8 cellular contexts compared by ENCODE assay signal in genomic region chr1:17010601-17011438, GRCh38. TPM values are rescaled to one million over a fixed set of nuclear protein-coding genes. Genes with fewer than 3 reads are reported as not detected.
DNase-seq lines count a peak whose midpoint lies in the region; ATAC-seq, FAIRE-seq and TF ChIP-seq lines count a peak whose summit lies in the region.

No MANE protein-coding gene starts in this region.

- H3K9me2 ChIP-seq in OCI-LY1 (ENCODE audit: low read depth, low read length): no peaks in the 10 kb centered on the region

- CTCF ChIA-PET in K562 (lab: Yijun Ruan, JAX; ENCODE audit: low intra/inter-chr PET ratio): no interaction called here

- H3K9me3 ChIP-seq in OCI-LY1 (ENCODE audit: low read length) (no peaks in the 10 kb centered on the region), K562 (replicated peaks; ENCODE audit: control insufficient read depth, insufficient read depth, low read depth, low read length) (no peaks in the 10 kb centered on the region), iPS-18c (ENCODE audit: control insufficient read depth, insufficient read depth, low read length) (no peaks in the 10 kb centered on the region), smooth muscle cell (replicated peaks; ENCODE audit: low read depth) (no peaks in the 10 kb centered on the region)

- H2AFZ ChIP-seq in OCI-LY1 (ENCODE audit: low read length): no peak overlapping the region
- peak overlapping the region; percentile 99 for H2AFZ ChIP-seq in K562 (ENCODE audit: low read depth, low read length)
- no peak overlapping the region for H2AFZ ChIP-seq in smooth muscle cell (ENCODE audit: low read depth)

- TF ChIP-seq POLR2A in K562 (conservative IDR thresholded peaks at IDR 0.05): no peak

- H3K9ac ChIP-seq in OCI-LY1 (ENCODE audit: low read length) (peak overlapping the region; percentile 76), K562 (ENCODE audit: insufficient read depth in 1 of 2, low read depth in 2 of 2, low read length in 2 of 2) (peak overlapping the region; percentile 54 to 92; a peak in 3 of 4 replicates), smooth muscle cell (ENCODE audit: low read depth) (no peak overlapping the region)

- intact Hi-C loops in K562 (cut with micrococcal nuclease): no loop called here

- H3K27me3 ChIP-seq in OCI-LY1 (ENCODE audit: insufficient read depth, low read length): no peaks in the 10 kb centered on the region; the same call in 1 of the 2 replicates
- H3K27me3 ChIP-seq in K562 (ENCODE audit: control insufficient read depth in 2 of 2, insufficient read depth in 2 of 2, low read length in 2 of 2): no peaks in the 10 kb centered on the region
- no peaks in the 10 kb centered on the region for H3K27me3 ChIP-seq in smooth muscle cell (ENCODE audit: low read depth)

- POLR2A ChIA-PET in K562 (lab: Yijun Ruan, JAX): interaction anchor here (0.9 kb wide), 1 partner anchor 105 kb away, joined by 4 read pairs; no protein-coding TSS in a partner anchor

- no peak for TF ChIP-seq RAD21 in K562 (CRISPR knock-in tag; conservative IDR thresholded peaks at IDR 0.05 in 1 of 2, IDR thresholded peaks at IDR 0.05 in 1 of 2)

- TF ChIP-seq CTCF in AG10803 (conservative IDR thresholded peaks at IDR 0.05; ENCODE audit: low read length) (no peak), OCI-LY1 (IDR thresholded peaks at IDR 0.05; ENCODE audit: low read length) (no peak), K562 (IDR thresholded peaks at IDR 0.05 in 2 of 3, conservative IDR thresholded peaks at IDR 0.05 in 1 of 3; ENCODE audit: insufficient read depth in 2 of 3, low read depth in 1 of 3, low read length in 3 of 3) (no peak), smooth muscle cell (IDR thresholded peaks at IDR 0.05; ENCODE audit: borderline replicate concordance, insufficient read depth, poor library complexity, severe bottlenecking) (no peak)

- H3F3A ChIP-seq in OCI-LY1 (ENCODE audit: insufficient read depth, low read length) (no peaks in the 10 kb centered on the region), smooth muscle cell (ENCODE audit: low read depth) (no peaks in the 10 kb centered on the region)

- H3K4me2 ChIP-seq in OCI-LY1 (ENCODE audit: low read length): peak overlapping the region; percentile 92
- peak overlapping the region; percentile 94 for H3K4me2 ChIP-seq in K562 (ENCODE audit: insufficient read depth, low read length)
- peak overlapping the region; percentile 98 for H3K4me2 ChIP-seq in smooth muscle cell

- H3K4me1 ChIP-seq in OCI-LY1 (ENCODE audit: insufficient read depth, low read length, severe bottlenecking) (peaks cover 18% of the 10 kb centered on the region), K562 (replicated peaks in 1 of 2; ENCODE audit: control insufficient read depth in 2 of 2, insufficient read depth in 2 of 2, low read length in 2 of 2) (peaks cover 25 to 28% of the 10 kb centered on the region in 2 experiments), smooth muscle cell (ENCODE audit: low read depth) (peaks cover 3% of the 10 kb centered on the region)

- no peak for ATAC-seq in K562
- no peak for ATAC-seq in HG03378 (IDR thresholded peaks at IDR 0.05; ENCODE audit: unreplicated experiment)
- ATAC-seq in GM18498 (IDR thresholded peaks at IDR 0.05; ENCODE audit: unreplicated experiment): no peak

- no peaks in the 10 kb centered on the region for H3K9me1 ChIP-seq in K562 (ENCODE audit: control insufficient read depth, insufficient read depth, low read length)

- no peaks in the 10 kb centered on the region for H4K20me1 ChIP-seq in OCI-LY1 (ENCODE audit: insufficient read depth, low read length)
- H4K20me1 ChIP-seq in K562 (replicated peaks; ENCODE audit: control insufficient read depth, insufficient read depth, low read length): no peaks in the 10 kb centered on the region
- H4K20me1 ChIP-seq in smooth muscle cell (ENCODE audit: low read depth): peaks cover 43% of the 10 kb centered on the region

- 17% methylated on average over 27 of the region's 27 CpGs for WGBS in K562 (ENCODE audit: insufficient coverage, low coverage, missing lambda C conversion rate)
- WGBS in smooth muscle cell (ENCODE audit: low lambda C conversion rate): 17% methylated on average over 25 of the region's 27 CpGs

- H3K27ac ChIP-seq in OCI-LY1 (ENCODE audit: low read depth, low read length, poor library complexity, severe bottlenecking) (no peak overlapping the region), K562 (ENCODE audit: extremely low read depth, low read depth, low read length) (no peak overlapping the region), smooth muscle cell (ENCODE audit: low read depth) (no peak overlapping the region)

- H3K4me3 ChIP-seq in AG10803 (ENCODE audit: low read length) (peak overlapping the region; percentile 67), OCI-LY1 (ENCODE audit: low read depth, low read length, poor library complexity, severe bottlenecking) (peak overlapping the region; percentile 90), K562 (peak overlapping the region; percentile 84), iPS-18c (ENCODE audit: insufficient read depth, low read depth, low read length) (peak overlapping the region; percentile 85), smooth muscle cell (peak overlapping the region; percentile 62)

- in situ Hi-C loops in K562 (cut with MboI): no loop called here

- H3K79me2 ChIP-seq in OCI-LY1 (ENCODE audit: insufficient read depth, low read length): no peaks in the 10 kb centered on the region
- no peaks in the 10 kb centered on the region; the same call in 2 of the 3 replicates for H3K79me2 ChIP-seq in K562 (ENCODE audit: control insufficient read depth, insufficient read depth, low read length)
- H3K79me2 ChIP-seq in smooth muscle cell (ENCODE audit: low read depth): no peaks in the 10 kb centered on the region

- TSS peak; percentile 49 for BruUV-seq in K562 (replicated peaks; lab: Mats Ljungman, UMichigan)

- no peaks in the 10 kb centered on the region for H3K36me3 ChIP-seq in OCI-LY1 (ENCODE audit: insufficient read depth, low read length)
- no peaks in the 10 kb centered on the region for H3K36me3 ChIP-seq in K562 (ENCODE audit: control insufficient read depth, insufficient read depth, low read length)
- no peaks in the 10 kb centered on the region for H3K36me3 ChIP-seq in smooth muscle cell (ENCODE audit: low read depth)

- DNase-seq in AG10803 (ENCODE audit: low read depth) (peak; percentile 56), GM19239 (ENCODE audit: insufficient read length, low spot score) (no peak), K562 (ENCODE audit: extremely low read depth in 1 of 4, low spot score in 3 of 4) (peak in 3 of 4 experiments; percentile 22 to 54 (median 53)), smooth muscle cell (lab: John Stamatoyannopoulos, UW; ENCODE audit: unreplicated experiment) (no peak)

- FAIRE-seq in GM19239 (lab: Jason Lieb, UNC) (peak; percentile 66), K562 (lab: Jason Lieb, UNC) (no peak)

- no peak for TF ChIP-seq EP300 in K562 (IDR thresholded peaks at IDR 0.05; ENCODE audit: low read length)

RNA-seq across cellular contexts. Expression of gene ATP13A2, which starts 0.9 kb away (rescaled TPM):
- total RNA-seq in K562 (2011; cell fraction: chromatin; rRNA removed; ENCODE audit: low replicate concordance): 34.5 and 126 TPM in 2 replicates
- 139 and 151 TPM in 2 replicates for total RNA-seq in K562 (2011; cell fraction: nucleolus; rRNA removed)
- 86.6 and 104 TPM in 2 replicates for total RNA-seq in K562 (2011; cell fraction: nucleoplasm; rRNA removed)
- 23.9 and 40.2 TPM in 2 replicates for total RNA-seq in K562 (2014; rRNA removed)
- total RNA-seq in K562 (2014; rRNA removed; fragmentation: Illumina TruSeq; extraction: Trizol): 7.8 and 9.9 TPM in 2 replicates
- 15.5 and 16.3 TPM in 2 replicates for total RNA-seq in K562 (2015; rRNA removed; fragmentation: Illumina TruSeq; extraction: Trizol)
- total RNA-seq in K562 (2021): 48.3 and 56.3 TPM in 2 replicates
- 10.5 and 27.2 TPM in 2 replicates for polyA plus RNA-seq in K562 (2011; rRNA removed)
- 21.9 and 44.0 TPM in 2 replicates for polyA plus RNA-seq in K562 (2011; cell fraction: cytosol; rRNA removed)
- polyA plus RNA-seq in K562 (2011; cell fraction: nucleus; rRNA removed): 38.6 and 63.9 TPM in 2 replicates
- 38.5 and 53.3 TPM in 2 replicates for polyA plus RNA-seq in K562 (2012)
- polyA plus RNA-seq in K562 (2014; fragmentation: Illumina TruSeq; extraction: Trizol): 22.0 and 35.5 TPM in 2 replicates
- under 1 TPM; 0.36 to 0.45 TPM for polyA plus RNA-seq in K562 (2014; fragmentation: Nextera tagmentation; extraction: Ambion mirVana)
- polyA plus RNA-seq in K562 (2014; rRNA removed): 26.3 and 28.5 TPM in 2 replicates
- 27.1 and 30.6 TPM in 2 replicates for polyA minus RNA-seq in K562 (2011; rRNA and poly(A)+ RNA removed)
- 65.7 and 89.6 TPM in 2 replicates for polyA minus RNA-seq in K562 (2011; cell fraction: cytosol; rRNA and poly(A)+ RNA removed)
- 19.0 and 32.7 TPM in 2 replicates for polyA minus RNA-seq in K562 (2011; cell fraction: nucleus; rRNA and poly(A)+ RNA removed)
- total RNA-seq in smooth muscle cell: 16.0 and 27.7 TPM in 2 replicates
- 42.3 and 64.3 TPM in 2 replicates for polyA plus RNA-seq in smooth muscle cell

RNA-seq across cellular contexts. Expression of gene MFAP2, which starts 30.4 kb away (rescaled TPM):
- not detected in 2 replicates for total RNA-seq in K562 (2011; cell fraction: chromatin; rRNA removed; ENCODE audit: low replicate concordance)
- not detected in 2 replicates for total RNA-seq in K562 (2011; cell fraction: nucleolus; rRNA removed)
- total RNA-seq in K562 (2011; cell fraction: nucleoplasm; rRNA removed): not detected in 2 replicates
- total RNA-seq in K562 (2014; rRNA removed) (not detected in 2 replicates), K562 (2014; rRNA removed; fragmentation: Illumina TruSeq; extraction: Trizol) (not detected in 2 replicates), K562 (2015; rRNA removed; fragmentation: Illumina TruSeq; extraction: Trizol) (not detected in 2 replicates), K562 (2021) (0.31 TPM in 1 of 2 replicates, not detected in the other), smooth muscle cell (307 and 325 TPM in 2 replicates)
- polyA plus RNA-seq in K562 (2011; rRNA removed) (not detected in 2 replicates), K562 (2014; fragmentation: Illumina TruSeq; extraction: Trizol) (0.18 TPM in 1 of 2 replicates, not detected in the other), K562 (2014; fragmentation: Nextera tagmentation; extraction: Ambion mirVana) (not detected), K562 (2014; rRNA removed) (not detected in 2 replicates), smooth muscle cell (858 and 885 TPM in 2 replicates)
- polyA plus RNA-seq in K562 (2011; cell fraction: cytosol; rRNA removed): not detected in 2 replicates
- 0.30 TPM in 1 of 2 replicates, not detected in the other for polyA plus RNA-seq in K562 (2011; cell fraction: nucleus; rRNA removed)
- not detected in 2 replicates for polyA plus RNA-seq in K562 (2012)
- not detected in 2 replicates for polyA minus RNA-seq in K562 (2011; rRNA and poly(A)+ RNA removed)
- polyA minus RNA-seq in K562 (2011; cell fraction: cytosol; rRNA and poly(A)+ RNA removed): not detected in 2 replicates
- polyA minus RNA-seq in K562 (2011; cell fraction: nucleus; rRNA and poly(A)+ RNA removed): not detected in 2 replicates

RNA-seq across cellular contexts. Expression of gene SDHB, which starts 43.0 kb away (rescaled TPM):
- 91.4 and 102 TPM in 2 replicates for total RNA-seq in K562 (2011; cell fraction: chromatin; rRNA removed; ENCODE audit: low replicate concordance)
- total RNA-seq in K562 (2011; cell fraction: nucleolus; rRNA removed): 89.1 and 94.7 TPM in 2 replicates
- total RNA-seq in K562 (2011; cell fraction: nucleoplasm; rRNA removed): 110 and 139 TPM in 2 replicates
- total RNA-seq in K562 (2014; rRNA removed) (351 and 360 TPM in 2 replicates), K562 (2014; rRNA removed; fragmentation: Illumina TruSeq; extraction: Trizol) (396 and 465 TPM in 2 replicates), K562 (2015; rRNA removed; fragmentation: Illumina TruSeq; extraction: Trizol) (365 and 377 TPM in 2 replicates), K562 (2021) (263 and 299 TPM in 2 replicates), smooth muscle cell (126 and 174 TPM in 2 replicates)
- polyA plus RNA-seq in K562 (2011; rRNA removed) (453 and 554 TPM in 2 replicates), K562 (2014; fragmentation: Illumina TruSeq; extraction: Trizol) (373 and 453 TPM in 2 replicates), K562 (2014; fragmentation: Nextera tagmentation; extraction: Ambion mirVana) (100 to 1,000 TPM; 207 to 339 TPM), K562 (2014; rRNA removed) (390 and 400 TPM in 2 replicates), smooth muscle cell (111 and 123 TPM in 2 replicates)
- 249 and 308 TPM in 2 replicates for polyA plus RNA-seq in K562 (2011; cell fraction: cytosol; rRNA removed)
- 138 and 220 TPM in 2 replicates for polyA plus RNA-seq in K562 (2011; cell fraction: nucleus; rRNA removed)
- 229 and 275 TPM in 2 replicates for polyA plus RNA-seq in K562 (2012)
- 703 TPM in 2 replicates for polyA minus RNA-seq in K562 (2011; rRNA and poly(A)+ RNA removed)
- polyA minus RNA-seq in K562 (2011; cell fraction: cytosol; rRNA and poly(A)+ RNA removed): 133 and 188 TPM in 2 replicates
- 40.4 and 84.2 TPM in 2 replicates for polyA minus RNA-seq in K562 (2011; cell fraction: nucleus; rRNA and poly(A)+ RNA removed)

Comparison
In these comparisons a context has a peak if more than half of its experiments do, and no peak if none do; other contexts are left out.
1. DNase-seq: peak in AG10803 (single experiment) and K562 (3 of 4); none in GM19239 (single experiment) and smooth muscle cell (single experiment).
2. RNA of gene MFAP2, which starts 30.4 kb away (total RNA-seq): 307 to 325 TPM in smooth muscle cell; 0.31 TPM in K562; every median in the first group is over 100 times any median in the second.
3. Peak in every context shown above with its lines, with median percentiles within 50 percentile points of each other: H3K4me3 ChIP-seq and H3K4me2 ChIP-seq.